28 cellular contexts compared by ENCODE assay signal in the genomic region with DNA sequence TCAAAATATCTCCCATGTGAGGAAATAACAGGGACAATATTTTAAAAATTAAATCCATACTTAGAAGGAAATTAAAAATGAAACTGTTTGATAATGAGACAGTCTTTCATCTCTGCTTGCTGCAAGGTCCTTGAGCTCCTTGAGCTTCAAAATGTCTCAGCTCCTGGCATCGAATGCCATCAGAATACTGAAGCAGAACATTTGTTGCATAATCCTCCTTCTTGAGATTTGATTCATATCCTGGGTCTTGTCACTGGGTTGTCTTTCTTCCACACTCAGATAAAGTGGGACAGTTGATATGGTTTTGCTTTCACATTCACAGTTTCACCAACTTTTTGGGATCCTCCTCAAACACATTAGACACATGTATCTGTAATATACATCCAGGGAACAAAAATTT. TPM values are rescaled to one million over a fixed set of nuclear protein-coding genes. Genes with fewer than 3 reads are reported as not detected.
DNase-seq lines count a peak whose midpoint lies in the region; ATAC-seq, FAIRE-seq and TF ChIP-seq lines count a peak whose summit lies in the region.
"Had no signal": no experiment of that assay in that cellular context is flagged by ENCODE, and none has a peak within 500 bp of the region (broad histone marks: within the 10 kb centered on the region; RNA-seq: fewer than 3 reads in every experiment).

No MANE protein-coding gene starts in this region.

- no peaks in the 10 kb centered on the region for H3F3A ChIP-seq in GM23338 (replicated peaks; ENCODE audit: low read depth)

- no peaks in the 10 kb centered on the region for H3K79me2 ChIP-seq in GM23338 (replicated peaks; ENCODE audit: insufficient read depth)
- H3K79me2 ChIP-seq in fibroblast of lung (ENCODE audit: control insufficient read depth, insufficient read depth, low read length) = peaks cover 19% of the 10 kb centered on the region
- peaks cover 93% of the 10 kb centered on the region for H3K79me2 ChIP-seq in osteoblast (ENCODE audit: insufficient read depth, low read length)
- H3K79me2 ChIP-seq: parathyroid adenoma had no signal

- peaks cover 32% of the 10 kb centered on the region for H3K4me1 Mint-ChIP-seq in GM23338
- H3K4me1 Mint-ChIP-seq: activated CD4-positive, alpha-beta T cell treated with anti-CD3 and anti-CD28 coated beads, Interleukin-2, amount 10 ng/mL, durations not matched to agents 24 days and 14 days; activated naive CD8-positive, alpha-beta T cell treated with anti-CD3 and anti-CD28 coated beads for 36 hours had no signal

- H3K27ac ChIP-seq in GM23338 (ENCODE audit: low read depth) = no peak overlapping the region
- no peak overlapping the region for H3K27ac ChIP-seq in fibroblast of lung (ENCODE audit: insufficient read depth, low read length)
- peak overlapping the region; percentile 55 for H3K27ac ChIP-seq in osteoblast (ENCODE audit: low read depth, low read length)
- H3K27ac ChIP-seq in testis = no peak overlapping the region
- H3K27ac ChIP-seq: parathyroid adenoma, SJSA1, spleen, uterus had no signal

- H3K9me3 ChIP-seq in fibroblast of lung (ENCODE audit: control insufficient read depth, insufficient read depth, low read depth, low read length) (no peaks in the 10 kb centered on the region), osteoblast (ENCODE audit: low read depth, low read length) (no peaks in the 10 kb centered on the region), testis (no peaks in the 10 kb centered on the region)
- H3K9me3 ChIP-seq: HAP-1, SJSA1, spleen, uterus had no signal

- H3K27me3 ChIP-seq in GM23338 (ENCODE audit: insufficient read depth) = no peaks in the 10 kb centered on the region
- no peaks in the 10 kb centered on the region for H3K27me3 ChIP-seq in fibroblast of lung (ENCODE audit: control insufficient read depth, insufficient read depth, low read length)
- no peaks in the 10 kb centered on the region for H3K27me3 ChIP-seq in osteoblast (ENCODE audit: insufficient read depth, low read length)
- no peaks in the 10 kb centered on the region for H3K27me3 ChIP-seq in testis
- H3K27me3 ChIP-seq: SJSA1, spleen, uterus had no signal

- ATAC-seq in GM23338 = no peak
- ATAC-seq: GM12878, K562 had no signal

- no peaks in the 10 kb centered on the region for H3K9me2 ChIP-seq in GM23338 (ENCODE audit: insufficient read depth)

- 0 out of 2 replicates have a peak overlapping the region, but pooled peaks have one; percentile 34 for H3K27ac Mint-ChIP-seq in GM23338
- H3K27ac Mint-ChIP-seq: activated CD4-positive, alpha-beta T cell treated with anti-CD3 and anti-CD28 coated beads, Interleukin-2, amount 10 ng/mL, durations not matched to agents 24 days and 14 days; activated naive CD8-positive, alpha-beta T cell treated with anti-CD3 and anti-CD28 coated beads for 36 hours; stimulated activated naive CD8-positive, alpha-beta T cell treated with anti-CD3 and anti-CD28 coated beads, Interleukin-15, Interleukin-2, amounts not matched to agents 100 ng/mL and 50 ng/mL, for 24 hours had no signal

- TF ChIP-seq CTCF in GM23338 (conservative IDR thresholded peaks at IDR 0.05; ENCODE audit: low read depth in 2 of 2) = no peak
- no peak for TF ChIP-seq CTCF in fibroblast of lung (conservative IDR thresholded peaks at IDR 0.05 in 1 of 2, IDR thresholded peaks at IDR 0.05 in 1 of 2; ENCODE audit: low read depth in 1 of 2, low read length in 2 of 2)
- TF ChIP-seq CTCF in osteoblast (IDR thresholded peaks at IDR 0.05; ENCODE audit: extremely low read depth, low read depth, low read length) = no peak
- no peak for TF ChIP-seq CTCF in testis (IDR thresholded peaks at IDR 0.05)

- H3K36me3 Mint-ChIP-seq in GM23338 (ENCODE audit: low read depth) = no peaks in the 10 kb centered on the region; the same call in 1 of the 3 replicates
- H3K36me3 Mint-ChIP-seq: activated naive CD8-positive, alpha-beta T cell treated with anti-CD3 and anti-CD28 coated beads for 36 hours had no signal

- DNase-seq in GM23338 (ENCODE audit: low spot score) (no peak), RCC 7860 (ENCODE audit: low spot score) (peak; percentile 67), fibroblast of lung (ENCODE audit: low read depth in 2 of 2) (no peak), osteoblast (ENCODE audit: insufficient read length, low spot score, missing footprints) (no peak), DMS153 treated with DMSO at 0.1 percent for 48 hours (lab: John Stamatoyannopoulos, UW; ENCODE audit: unreplicated experiment) (no peak), testis (no peak)
- DNase-seq in activated naive CD4-positive, alpha-beta T cell treated with anti-CD3 and anti-CD28 coated beads, Interleukin-2, amount 50 U/mL, for 16 hours = no peak
- DNase-seq in stimulated activated naive CD4-positive, alpha-beta T cell treated with Interleukin-2 at 50 U/mL for 16 hours (lab: John Stamatoyannopoulos, UW) = no peak
- DNase-seq: activated CD4-positive, alpha-beta T cell treated with anti-CD3 and anti-CD28 coated beads, Interleukin-2, amount 10 ng/mL, durations not matched to agents 24 days and 14 days; activated naive CD8-positive, alpha-beta T cell treated with anti-CD3 and anti-CD28 coated beads for 36 hours; activated T-cell treated with anti-CD3 and anti-CD28 coated beads for 4 hours; cerebellar nuclear complex; COR-L47; head of caudate nucleus; islet precursor cell; NCI-H1417 treated with DMSO at 0.1 percent for 48 hours; NCI-H345; spleen; T-helper 9 cell; uterus had no signal

- TF ChIP-seq POLR2A in testis (IDR thresholded peaks at IDR 0.05) = no peak

- peaks cover 24% of the 10 kb centered on the region for H3K4me1 ChIP-seq in GM23338 (ENCODE audit: insufficient read depth)
- H3K4me1 ChIP-seq in fibroblast of lung (ENCODE audit: control insufficient read depth, extremely low read depth, insufficient read depth, low read length) = peaks cover 7% of the 10 kb centered on the region
- peaks cover 70% of the 10 kb centered on the region for H3K4me1 ChIP-seq in osteoblast (ENCODE audit: insufficient read depth, low read length)
- no peaks in the 10 kb centered on the region for H3K4me1 ChIP-seq in testis
- H3K4me1 ChIP-seq: HAP-1, parathyroid adenoma, spleen, uterus had no signal

- H3K4me2 ChIP-seq in GM23338 = no peak overlapping the region
- peak overlapping the region; percentile 72 for H3K4me2 ChIP-seq in fibroblast of lung (ENCODE audit: extremely low read depth, insufficient read depth, low read length)
- peak overlapping the region; percentile 64 for H3K4me2 ChIP-seq in osteoblast (ENCODE audit: insufficient read depth, low read length)

- no peak overlapping the region for H3K4me3 ChIP-seq in GM23338
- no peak overlapping the region for H3K4me3 ChIP-seq in fibroblast of lung (replicated peaks in 1 of 4; ENCODE audit: control extremely low read depth in 1 of 4, insufficient read depth in 1 of 4, low read depth in 3 of 4, low read length in 4 of 4)
- peak overlapping the region; percentile 23 for H3K4me3 ChIP-seq in osteoblast (ENCODE audit: insufficient read depth, low read length)
- H3K4me3 ChIP-seq in testis = no peak overlapping the region
- H3K4me3 ChIP-seq: GM12878, HAP-1, K562, SJSA1, spleen, uterus had no signal

- peak; percentile 83 for FAIRE-seq in RCC 7860 (lab: Jason Lieb, UNC)
- FAIRE-seq: endometrium, GM12878, K562 had no signal

- H3K4me3 Mint-ChIP-seq in GM23338 = no peak overlapping the region
- H3K4me3 Mint-ChIP-seq: activated CD4-positive, alpha-beta T cell treated with anti-CD3 and anti-CD28 coated beads, Interleukin-2, amount 10 ng/mL, durations not matched to agents 24 days and 14 days; activated naive CD8-positive, alpha-beta T cell treated with anti-CD3 and anti-CD28 coated beads for 36 hours; stimulated activated naive CD8-positive, alpha-beta T cell treated with anti-CD3 and anti-CD28 coated beads, Interleukin-15, Interleukin-2, amounts not matched to agents 100 ng/mL and 50 ng/mL, for 24 hours had no signal

- no peak overlapping the region for H2AFZ ChIP-seq in GM23338
- peak overlapping the region; percentile 24 for H2AFZ ChIP-seq in fibroblast of lung (ENCODE audit: low read length)
- H2AFZ ChIP-seq in osteoblast (ENCODE audit: low read length) = no peak overlapping the region
- H2AFZ ChIP-seq: parathyroid adenoma had no signal

- H3K27me3 Mint-ChIP-seq in GM23338 (ENCODE audit: insufficient read depth, low read depth, poor library complexity) = no peaks in the 10 kb centered on the region

- H4K20me1 ChIP-seq in GM23338 (replicated peaks; ENCODE audit: insufficient read depth) = no peaks in the 10 kb centered on the region
- H4K20me1 ChIP-seq in fibroblast of lung (ENCODE audit: control insufficient read depth, extremely low read depth, insufficient read depth, low read length) = no peaks in the 10 kb centered on the region
- H4K20me1 ChIP-seq in osteoblast (ENCODE audit: insufficient read depth, low read length) = peaks cover 19% of the 10 kb centered on the region

- H3K36me3 ChIP-seq in GM23338 (ENCODE audit: insufficient read depth) = no peaks in the 10 kb centered on the region
- no peaks in the 10 kb centered on the region for H3K36me3 ChIP-seq in fibroblast of lung (ENCODE audit: control insufficient read depth, insufficient read depth, low read length)
- H3K36me3 ChIP-seq in osteoblast (ENCODE audit: insufficient read depth, low read length) = peaks cover 39% of the 10 kb centered on the region
- H3K36me3 ChIP-seq in testis (ENCODE audit: low read depth, missing control alignments) = no peaks in the 10 kb centered on the region
- H3K36me3 ChIP-seq: HAP-1, SJSA1, spleen, uterus had no signal

- intact Hi-C loops in testis (cut with DNase I; ENCODE audit: low total_unique reads) = no loop called here

- peaks cover 5% of the 10 kb centered on the region; the same call in 2 of the 3 replicates for H3K9me3 Mint-ChIP-seq in GM23338
- H3K9me3 Mint-ChIP-seq: activated CD4-positive, alpha-beta T cell treated with anti-CD3 and anti-CD28 coated beads, Interleukin-2, amount 10 ng/mL, durations not matched to agents 24 days and 14 days; activated naive CD8-positive, alpha-beta T cell treated with anti-CD3 and anti-CD28 coated beads for 36 hours; stimulated activated naive CD8-positive, alpha-beta T cell treated with anti-CD3 and anti-CD28 coated beads, Interleukin-15, Interleukin-2, amounts not matched to agents 100 ng/mL and 50 ng/mL, for 24 hours had no signal

- WGBS in testis, 2 donors = 69 to 81% methylated on average over 1 of the region's 1 CpG

- H3K9ac ChIP-seq in fibroblast of lung (ENCODE audit: insufficient read depth, low read length) = no peak overlapping the region
- H3K9ac ChIP-seq: parathyroid adenoma had no signal

TF ChIP-seq in GM23338, 12 proteins besides CTCF, POLR2A, EP300 and RAD21:
- no peak for TF ChIP-seq POLR2AphosphoS5 (IDR thresholded peaks at IDR 0.05; ENCODE audit: low read depth)

RNA-seq across cellular contexts. Expression of a gene that starts 27.8 kb away (rescaled TPM):
- total RNA-seq in GM23338 (2014; rRNA removed; shearing (Covaris generic)) = 0.97 and 1.7 TPM in 2 replicates
- polyA plus RNA-seq in GM23338 (2016; fragmentation: Nextera tagmentation; extraction: Ambion mirVana) = 0.24 and 0.26 TPM in 2 replicates
- 24.7 and 85.4 TPM in 2 replicates for total RNA-seq in fibroblast of lung
- 108 and 215 TPM in 2 replicates for polyA plus RNA-seq in fibroblast of lung
- polyA plus RNA-seq in fibroblast of lung (2012) = 53.2 and 144 TPM in 2 replicates
- 79.6 and 257 TPM in 2 replicates for polyA minus RNA-seq in fibroblast of lung (ENCODE audit: low replicate concordance)
- 311 and 720 TPM in 2 replicates for total RNA-seq in osteoblast
- 1 to 10 TPM; 1.1 to 1.3 TPM for total RNA-seq in testis
- polyA plus RNA-seq in testis (ENCODE audit: insufficient read depth, low read depth, low replicate concordance) = 11.5 TPM
- total RNA-seq: activated naive CD8-positive, alpha-beta T cell treated with anti-CD3 and anti-CD28 coated beads for 36 hours; G401 had no signal
- polyA plus RNA-seq: K562 had no signal
